Comparison of ENCODE assay signal across 28 cellular contexts in genomic region chr7:68192941-68193340, GRCh38.
"Had no signal": no experiment of that assay in that cellular context is flagged by ENCODE, and none has a peak within 500 bp of the region (broad histone marks: within the 10 kb centered on the region; RNA-seq: fewer than 3 reads in every experiment).

No MANE protein-coding gene starts in this region.

- H3K27me3 ChIP-seq: heart right ventricle, hepatocyte, neural progenitor cell, neutrophil, ovary, right atrium auricular region, right lobe of liver, tibial nerve had no signal

- H3K79me2 ChIP-seq: hepatocyte had no signal

- H3K4me1 ChIP-seq: heart right ventricle, lower lobe of right lung, neural progenitor cell, right atrium auricular region, right lobe of liver, tibial nerve had no signal

- H3K27ac Mint-ChIP-seq: naive B cell; natural killer cell; nephron progenitor cell; neural progenitor cell; progenitor cell of endocrine pancreas; stimulated activated memory B cell treated with anti-CD40 and anti-IgM and Interleukin-4, amounts not matched to agents 10 μg/mL and 1 μg/mL and 100 μg/mL, for 72 hours; stimulated activated naive CD8-positive, alpha-beta T cell treated with anti-CD3 and anti-CD28 coated beads, Interleukin-15, amount 100 ng/mL, for 72 hours; type B pancreatic cell had no signal

- H3K9me3 Mint-ChIP-seq: neural progenitor cell, type B pancreatic cell had no signal

- H2AFZ ChIP-seq: hepatocyte, neural progenitor cell had no signal

- H3K27ac ChIP-seq: heart right ventricle, hepatocyte, lower lobe of right lung, neural progenitor cell, neutrophil, right atrium auricular region, right lobe of liver, tibial nerve had no signal

- H3K4me1 Mint-ChIP-seq: naive B cell; natural killer cell; nephron progenitor cell; stimulated activated memory B cell treated with anti-CD40 and anti-IgM and Interleukin-4, amounts not matched to agents 10 μg/mL and 1 μg/mL and 100 μg/mL, for 72 hours; stimulated activated naive CD8-positive, alpha-beta T cell treated with anti-CD3 and anti-CD28 coated beads, Interleukin-15, amount 100 ng/mL, for 72 hours had no signal

- DNase-seq: heart right ventricle; islet precursor cell; left cardiac atrium; lower lobe of right lung; mammary epithelial cell; mesenchymal stem cell; naive B cell; natural killer cell; nephron progenitor cell; occipital lobe; right lobe of liver; stimulated activated CD4-positive, alpha-beta T cell treated with anti-CD3 and anti-CD28 coated beads, Interleukin-1b, Interleukin-23, amount 100 ng/mL, for 48 hours; stimulated activated CD4-positive, alpha-beta T cell treated with anti-CD3 and anti-CD28 coated beads, Interleukin-2, amount 100 ng/mL, for 48 hours; stimulated activated CD4-positive, alpha-beta T cell treated with anti-CD3 and anti-CD28 coated beads, Interleukin-4, amount 100 ng/mL, for 4 hours; stimulated activated CD8-positive, alpha-beta memory T cell treated with anti-CD3 and anti-CD28 coated beads, Interleukin-4, amount 100 ng/mL, for 48 hours; stimulated activated naive CD4-positive, alpha-beta T cell treated with Interleukin-2 at 50 U/mL for 16 hours; stimulated activated naive CD8-positive, alpha-beta T cell treated with anti-CD3 and anti-CD28 coated beads, Interleukin-15, amount 100 ng/mL, for 72 hours; substantia nigra had no signal

- H3K9me3 ChIP-seq: lower lobe of right lung, neutrophil, ovary, right lobe of liver had no signal

- H3K4me3 Mint-ChIP-seq: natural killer cell; nephron progenitor cell; neural progenitor cell; stimulated activated memory B cell treated with anti-CD40 and anti-IgM and Interleukin-4, amounts not matched to agents 10 μg/mL and 1 μg/mL and 100 μg/mL, for 72 hours; stimulated activated naive CD8-positive, alpha-beta T cell treated with anti-CD3 and anti-CD28 coated beads, Interleukin-15, amount 100 ng/mL, for 72 hours; type B pancreatic cell had no signal

- H3K9ac ChIP-seq: neural progenitor cell had no signal

- H3K27me3 Mint-ChIP-seq: naive B cell; stimulated activated memory B cell treated with anti-CD40 and anti-IgM and Interleukin-4, amounts not matched to agents 10 μg/mL and 1 μg/mL and 100 μg/mL, for 72 hours; stimulated activated naive CD8-positive, alpha-beta T cell treated with anti-CD3 and anti-CD28 coated beads, Interleukin-15, amount 100 ng/mL, for 72 hours; type B pancreatic cell had no signal

- H3K4me3 ChIP-seq: heart right ventricle, hepatocyte, lower lobe of right lung, neural progenitor cell, ovary, right atrium auricular region, right lobe of liver, smooth muscle cell, tibial nerve had no signal

- H3K36me3 ChIP-seq: heart right ventricle, lower lobe of right lung, neural progenitor cell, neutrophil, ovary, right atrium auricular region, right lobe of liver, tibial nerve had no signal

- H3K4me2 ChIP-seq: hepatocyte, neural progenitor cell, smooth muscle cell had no signal

- H3K36me3 Mint-ChIP-seq: naive B cell; natural killer cell; neural progenitor cell; stimulated activated memory B cell treated with anti-CD40 and anti-IgM and Interleukin-4, amounts not matched to agents 10 μg/mL and 1 μg/mL and 100 μg/mL, for 72 hours; type B pancreatic cell had no signal
